ENCODE assay signal across 25 cellular contexts in genomic region chr1:89050649-89051033, GRCh38. TPM values are rescaled to one million over a fixed set of nuclear protein-coding genes. Genes with fewer than 3 reads are reported as not detected.
"Had no signal": no experiment of that assay in that cellular context is flagged by ENCODE, and none has a peak within 500 bp of the region (broad histone marks: within the 10 kb centered on the region; RNA-seq: fewer than 3 reads in every experiment).

No MANE protein-coding gene starts in this region.

- H3K4me3 ChIP-seq: adrenal gland, body of pancreas, heart right ventricle, left lung, spleen, thoracic aorta, uterus had no signal

- H3K27ac Mint-ChIP-seq: activated naive CD4-positive, alpha-beta T cell treated with anti-CD3 and anti-CD28 coated beads for 36 hours; activated T-helper 1 cell treated with anti-CD3 and anti-CD28 coated beads, Interleukin-12 subunit alpha, Interleukin-12 subunit beta, Interleukin-2, Interleukin-4 antibody, amounts not matched to agents 30 ng/mL and 10 ng/mL and 1 ng/mL, durations not matched to agents 14 hours and 24 hours and 36 hours; T-helper 17 cell had no signal

- H3K36me3 ChIP-seq: uterus had no signal

- H3K27ac ChIP-seq: adrenal gland, body of pancreas, foreskin keratinocyte, heart right ventricle, left lung, spleen, thoracic aorta, uterus had no signal

- H3K27me3 ChIP-seq: adrenal gland, body of pancreas, foreskin keratinocyte, heart right ventricle, left lung, spleen, uterus had no signal

- H3K4me3 Mint-ChIP-seq: activated naive CD4-positive, alpha-beta T cell treated with anti-CD3 and anti-CD28 coated beads for 36 hours; activated naive CD8-positive, alpha-beta T cell treated with anti-CD3 and anti-CD28 coated beads for 36 hours; activated T-helper 1 cell treated with anti-CD3 and anti-CD28 coated beads, Interleukin-12 subunit alpha, Interleukin-12 subunit beta, Interleukin-2, Interleukin-4 antibody, amounts not matched to agents 30 ng/mL and 10 ng/mL and 1 ng/mL, durations not matched to agents 14 hours and 24 hours and 36 hours; endodermal cell; naive thymus-derived CD4-positive, alpha-beta T cell; neural crest cell; T-helper 17 cell had no signal

- H3K4me1 ChIP-seq: adrenal gland, body of pancreas, left lung, uterus had no signal

- DNase-seq: activated CD4-positive, CD25-positive, alpha-beta regulatory T cell treated with anti-CD3 and anti-CD28 coated beads, Interleukin-2, amount 50 U/mL, for 72 hours; activated CD8-positive, alpha-beta memory T cell treated with anti-CD3 and anti-CD28 coated beads for 24 hours; activated CD8-positive, alpha-beta memory T cell treated with anti-CD3 and anti-CD28 coated beads, Interleukin-2, amount 50 U/mL, for 4 hours; activated effector memory CD4-positive, alpha-beta T cell treated with anti-CD3 and anti-CD28 coated beads, Interleukin-2, amount 50 U/mL, for 16 hours; activated naive CD4-positive, alpha-beta T cell treated with anti-CD3 and anti-CD28 coated beads for 36 hours; activated naive CD8-positive, alpha-beta T cell treated with anti-CD3 and anti-CD28 coated beads for 36 hours; activated T-cell treated with anti-CD3 and anti-CD28 coated beads, Interleukin-2, amount 50 U/mL, for 1 hour; adrenal gland; body of pancreas; cortex of kidney; endodermal cell; heart right ventricle; naive thymus-derived CD4-positive, alpha-beta T cell; occipital lobe; spleen; stimulated activated naive CD4-positive, alpha-beta T cell treated with Interleukin-2 at 50 U/mL for 16 hours; T-helper 17 cell; T1000; uterus had no signal

- H3K4me1 Mint-ChIP-seq: endodermal cell, neural crest cell had no signal

- H3K9me3 Mint-ChIP-seq: activated naive CD4-positive, alpha-beta T cell treated with anti-CD3 and anti-CD28 coated beads for 36 hours; activated naive CD8-positive, alpha-beta T cell treated with anti-CD3 and anti-CD28 coated beads for 36 hours; activated T-helper 1 cell treated with anti-CD3 and anti-CD28 coated beads, Interleukin-12 subunit alpha, Interleukin-12 subunit beta, Interleukin-2, Interleukin-4 antibody, amounts not matched to agents 30 ng/mL and 10 ng/mL and 1 ng/mL, durations not matched to agents 14 hours and 24 hours and 36 hours; naive thymus-derived CD4-positive, alpha-beta T cell; neural crest cell had no signal

- ATAC-seq: body of pancreas; naive thymus-derived CD4-positive, alpha-beta T cell; SK-N-SH treated with all-trans-retinoic acid at 6 μM for 48 hours; T-helper 17 cell had no signal

- H3K9me3 ChIP-seq: adrenal gland, body of pancreas, heart right ventricle, left lung, spleen, thoracic aorta, uterus had no signal

- H3K27me3 Mint-ChIP-seq: activated naive CD8-positive, alpha-beta T cell treated with anti-CD3 and anti-CD28 coated beads for 36 hours; naive thymus-derived CD4-positive, alpha-beta T cell; T-helper 17 cell had no signal

RNA-seq across cellular contexts. Expression of gene GBP1, which starts 14.4 kb away (rescaled TPM):
- total RNA-seq: endodermal cell, neural crest cell had no signal

RNA-seq across cellular contexts. Expression of gene GBP3, which starts 28.0 kb away (rescaled TPM):
- total RNA-seq: endodermal cell, neural crest cell had no signal
